Comparison of ENCODE assay signal across 14 cellular contexts in genomic region chr17:17175917-17176316, GRCh38. TPM values are rescaled to one million over a fixed set of nuclear protein-coding genes. Genes with fewer than 3 reads are reported as not detected.
DNase-seq lines count a peak whose midpoint lies in the region; ATAC-seq and TF ChIP-seq lines count a peak whose summit lies in the region.
"Had no signal": no experiment of that assay in that cellular context is flagged by ENCODE, and none has a peak within 500 bp of the region (broad histone marks: within the 10 kb centered on the region; RNA-seq: fewer than 3 reads in every experiment).

No MANE protein-coding gene starts in this region.

- DNase-seq in activated CD4-positive, alpha-beta T cell treated with anti-CD3 and anti-CD28 coated beads for 36 hours = peak; percentile 40
- DNase-seq in activated CD4-positive, alpha-beta T cell treated with anti-CD3 and anti-CD28 coated beads, Interleukin-2, amount 50 U/mL, for 48 hours = no peak
- peak; percentile 40 for DNase-seq in activated CD4-positive, alpha-beta memory T cell treated with anti-CD3 and anti-CD28 coated beads, Interleukin-2, amount 10 ng/mL, durations not matched to agents 7 days and 5 days
- DNase-seq in natural killer cell treated with Interleukin-12 subunit alpha and Interleukin-12 subunit beta and Interleukin-15 and Interleukin-18, amount 100 ng/mL, for 72 hours (ENCODE audit: low spot score) = no peak
- DNase-seq in H9 (no peak), HPDE6-E6E7 (ENCODE audit: extremely low spot score) (no peak), NCI-H146 (lab: John Stamatoyannopoulos, UW) (no peak)
- DNase-seq: aorta, dorsolateral prefrontal cortex, IMR-90, NCI-H1417, NCI-H510A treated with DMSO at 0.1 percent for 48 hours had no signal

- no peaks in the 10 kb centered on the region for H3K9me3 Mint-ChIP-seq in activated CD4-positive, alpha-beta T cell treated with anti-CD3 and anti-CD28 coated beads for 36 hours (ENCODE audit: low read depth)
- H3K9me3 Mint-ChIP-seq in activated CD4-positive, alpha-beta memory T cell treated with anti-CD3 and anti-CD28 coated beads, Interleukin-2, amount 10 ng/mL, durations not matched to agents 7 days and 5 days = no peaks in the 10 kb centered on the region
- H3K9me3 Mint-ChIP-seq in natural killer cell treated with Interleukin-12 subunit alpha and Interleukin-12 subunit beta and Interleukin-15 and Interleukin-18, amount 100 ng/mL, for 72 hours = no peaks in the 10 kb centered on the region
- no peaks in the 10 kb centered on the region for H3K9me3 Mint-ChIP-seq in H9

- TF ChIP-seq CTCF in H9 (conservative IDR thresholded peaks at IDR 0.05) = no peak

- no peaks in the 10 kb centered on the region for H3K4me1 ChIP-seq in H9 (ENCODE audit: insufficient read depth, low read length)

- no CpG with 5 or more reads among the region's 12 CpGs for WGBS in H9 (ENCODE audit: extremely low coverage, insufficient read length, low lambda C conversion rate)

- no peak overlapping the region for H2BK20ac ChIP-seq in H9 (ENCODE audit: low read depth, low read length, poor library complexity, severe bottlenecking)

- H3K4me3 Mint-ChIP-seq in activated CD4-positive, alpha-beta T cell treated with anti-CD3 and anti-CD28 coated beads for 36 hours = peak overlapping the region; percentile 47
- H3K4me3 Mint-ChIP-seq in activated CD4-positive, alpha-beta memory T cell treated with anti-CD3 and anti-CD28 coated beads, Interleukin-2, amount 10 ng/mL, durations not matched to agents 7 days and 5 days = peak overlapping the region; percentile 62
- H3K4me3 Mint-ChIP-seq in natural killer cell treated with Interleukin-12 subunit alpha and Interleukin-12 subunit beta and Interleukin-15 and Interleukin-18, amount 100 ng/mL, for 72 hours = no peak overlapping the region
- no peak overlapping the region for H3K4me3 Mint-ChIP-seq in H9

- no peaks in the 10 kb centered on the region for H3K9me3 ChIP-seq in H9 (ENCODE audit: control insufficient read depth, low read depth, low read length)

- ATAC-seq in activated CD4-positive, alpha-beta T cell treated with anti-CD3 and anti-CD28 coated beads for 36 hours = peak; percentile 25
- ATAC-seq in HG03066 (IDR thresholded peaks at IDR 0.05; ENCODE audit: low read depth, unreplicated experiment) = peak; percentile 40
- ATAC-seq in natural killer cell treated with Interleukin-12 subunit alpha and Interleukin-12 subunit beta and Interleukin-15 and Interleukin-18, amount 100 ng/mL, for 72 hours = no peak

- H3K27ac ChIP-seq in H9 (ENCODE audit: insufficient read length, low read depth, low read length) = no peak overlapping the region
- H3K27ac ChIP-seq: 22Rv1 had no signal

- H2AFZ ChIP-seq in H9 (ENCODE audit: low read length) = no peak overlapping the region

- no peak overlapping the region for H2BK5ac ChIP-seq in H9 (ENCODE audit: insufficient read length, low read length)

- no peaks in the 10 kb centered on the region for H4K20me1 ChIP-seq in H9 (ENCODE audit: control insufficient read depth, insufficient read depth, insufficient read length)

- H2BK12ac ChIP-seq in H9 (ENCODE audit: insufficient read length, low read depth, low read length) = no peak overlapping the region

- H3K4me1 Mint-ChIP-seq in activated CD4-positive, alpha-beta T cell treated with anti-CD3 and anti-CD28 coated beads for 36 hours = peaks cover 80% of the 10 kb centered on the region
- H3K4me1 Mint-ChIP-seq in activated CD4-positive, alpha-beta memory T cell treated with anti-CD3 and anti-CD28 coated beads, Interleukin-2, amount 10 ng/mL, durations not matched to agents 7 days and 5 days = peaks cover 89% of the 10 kb centered on the region
- peaks cover 21 to 42% of the 10 kb centered on the region in 2 donors for H3K4me1 Mint-ChIP-seq in natural killer cell treated with Interleukin-12 subunit alpha and Interleukin-12 subunit beta and Interleukin-15 and Interleukin-18, amount 100 ng/mL, for 72 hours (ENCODE audit: low read depth in 2 of 2)
- H3K4me1 Mint-ChIP-seq in H9 = peaks cover 2 to 12% of the 10 kb centered on the region in 2 experiments; a peak in 2 of 4 replicates

- intact Hi-C loops in activated CD4-positive, alpha-beta T cell treated with anti-CD3 and anti-CD28 coated beads for 36 hours (cut with DNase I, micrococcal nuclease) = loop anchor here in 1 of 2 experiments (5.0 kb wide), 1 partner anchor 416 kb away; the partner anchor contains the start of gene PEMT

- no peaks in the 10 kb centered on the region for H3K27me3 Mint-ChIP-seq in activated CD4-positive, alpha-beta T cell treated with anti-CD3 and anti-CD28 coated beads for 36 hours
- H3K27me3 Mint-ChIP-seq in activated CD4-positive, alpha-beta memory T cell treated with anti-CD3 and anti-CD28 coated beads, Interleukin-2, amount 10 ng/mL, durations not matched to agents 7 days and 5 days = no peaks in the 10 kb centered on the region
- no peaks in the 10 kb centered on the region for H3K27me3 Mint-ChIP-seq in natural killer cell treated with Interleukin-12 subunit alpha and Interleukin-12 subunit beta and Interleukin-15 and Interleukin-18, amount 100 ng/mL, for 72 hours
- H3K27me3 Mint-ChIP-seq in H9 (ENCODE audit: low read depth) = no peaks in the 10 kb centered on the region

- H3K14ac ChIP-seq in H9 (ENCODE audit: insufficient read depth, low read length) = no peak overlapping the region

- H3K79me2 ChIP-seq in H9 (ENCODE audit: insufficient read depth, low read length) = no peaks in the 10 kb centered on the region

- no peak overlapping the region for H3K4ac ChIP-seq in H9 (ENCODE audit: low read depth, low read length)

- no peak overlapping the region for H4K91ac ChIP-seq in H9 (ENCODE audit: insufficient read length, low read depth, low read length)

- H4K5ac ChIP-seq in H9 (ENCODE audit: insufficient read length, low read depth, low read length) = no peak overlapping the region

- no peak overlapping the region for H3T11ph ChIP-seq in H9 (ENCODE audit: low read length)

- POLR2A ChIA-PET in activated CD4-positive, alpha-beta T cell treated with anti-CD3 and anti-CD28 coated beads for 36 hours (lab: Charles Lee) = interaction anchor here (0.5 kb wide), 1 partner anchor 39 kb away, joined by 3 read pairs; no protein-coding TSS in a partner anchor
- POLR2A ChIA-PET in activated CD4-positive, alpha-beta memory T cell treated with anti-CD3 and anti-CD28 coated beads, Interleukin-2, amount 10 ng/mL, durations not matched to agents 7 days and 5 days (lab: Charles Lee) = interaction anchor here (1.0 to 6.9 kb wide), 11 partner anchors 9 to 105 kb away, joined by 3 to 38 read pairs (median 6); partner anchors contain the start of genes COPS3 and FLCN

- no peak overlapping the region for H3K23ac ChIP-seq in H9 (ENCODE audit: insufficient read length, low read depth, low read length)

- no peaks in the 10 kb centered on the region for H3K27me3 ChIP-seq in H9 (ENCODE audit: insufficient read depth, low read length)
- H3K27me3 ChIP-seq: dorsolateral prefrontal cortex had no signal

- no peak overlapping the region for H3K4me2 ChIP-seq in H9 (ENCODE audit: insufficient read depth, insufficient read length, low read length)

- H3K56ac ChIP-seq in H9 (ENCODE audit: insufficient read length, low read depth, low read length) = no peak overlapping the region

- no peak overlapping the region for H3K9ac ChIP-seq in H9 (ENCODE audit: extremely low read depth, insufficient read length, low read length)

- H2BK15ac ChIP-seq in H9 (ENCODE audit: low read depth, low read length) = no peak overlapping the region

- no peak overlapping the region for H4K8ac ChIP-seq in H9 (replicated peaks; ENCODE audit: insufficient read length, low read depth, low read length)

- H2BK120ac ChIP-seq in H9 (ENCODE audit: low read depth, low read length, poor library complexity, severe bottlenecking) = no peak overlapping the region

- no peaks in the 10 kb centered on the region for H3K79me1 ChIP-seq in H9 (ENCODE audit: insufficient read depth, low read depth, low read length, poor library complexity, severe bottlenecking)

- peak overlapping the region; percentile 85 for H3K27ac Mint-ChIP-seq in activated CD4-positive, alpha-beta T cell treated with anti-CD3 and anti-CD28 coated beads for 36 hours
- peak overlapping the region; percentile 97 for H3K27ac Mint-ChIP-seq in activated CD4-positive, alpha-beta memory T cell treated with anti-CD3 and anti-CD28 coated beads, Interleukin-2, amount 10 ng/mL, durations not matched to agents 7 days and 5 days
- H3K27ac Mint-ChIP-seq in natural killer cell treated with Interleukin-12 subunit alpha and Interleukin-12 subunit beta and Interleukin-15 and Interleukin-18, amount 100 ng/mL, for 72 hours = peak overlapping the region; percentile 55 to 70
- H3K27ac Mint-ChIP-seq in H9 = no peak overlapping the region; a peak in 1 of 7 replicates

- H3K23me2 ChIP-seq in H9 (ENCODE audit: insufficient read length, low read depth, low read length, poor library complexity, severe bottlenecking) = no peaks in the 10 kb centered on the region

- CTCF ChIA-PET in activated CD4-positive, alpha-beta T cell treated with anti-CD3 and anti-CD28 coated beads for 36 hours (lab: Charles Lee) = interaction anchor here (1.3 kb wide), 1 partner anchor 34 kb away, joined by 5 read pairs; no protein-coding TSS in a partner anchor
- CTCF ChIA-PET in activated CD4-positive, alpha-beta memory T cell treated with anti-CD3 and anti-CD28 coated beads, Interleukin-2, amount 10 ng/mL, durations not matched to agents 7 days and 5 days (lab: Charles Lee) = interaction anchor here (1.1 to 1.7 kb wide), 4 partner anchors 9 to 25 kb away, joined by 3 to 5 read pairs (median 4); no protein-coding TSS in a partner anchor

- H2AK5ac ChIP-seq in H9 (ENCODE audit: insufficient read length, low read length) = no peak overlapping the region

- H3K36me3 Mint-ChIP-seq in activated CD4-positive, alpha-beta T cell treated with anti-CD3 and anti-CD28 coated beads for 36 hours (ENCODE audit: low read depth) = peaks cover 45% of the 10 kb centered on the region
- H3K36me3 Mint-ChIP-seq in activated CD4-positive, alpha-beta memory T cell treated with anti-CD3 and anti-CD28 coated beads, Interleukin-2, amount 10 ng/mL, durations not matched to agents 7 days and 5 days (ENCODE audit: low read depth) = peaks cover 86% of the 10 kb centered on the region
- peaks cover 16% of the 10 kb centered on the region for H3K36me3 Mint-ChIP-seq in natural killer cell treated with Interleukin-12 subunit alpha and Interleukin-12 subunit beta and Interleukin-15 and Interleukin-18, amount 100 ng/mL, for 72 hours
- peaks cover 29 to 81% (median 60%) of the 10 kb centered on the region in 3 experiments; a peak in 6 of 7 replicates for H3K36me3 Mint-ChIP-seq in H9 (ENCODE audit: insufficient read depth in 1 of 3, low read depth in 3 of 3)

- no peak overlapping the region for H3K18ac ChIP-seq in H9 (ENCODE audit: insufficient read length, low read depth, low read length)

RNA-seq across cellular contexts. Expression of gene PLD6, which starts 30.2 kb away (rescaled TPM):
- total RNA-seq in activated CD4-positive, alpha-beta T cell treated with anti-CD3 and anti-CD28 coated beads for 36 hours = 1 to 10 TPM; 8.3 to 9.9 TPM
- 1 to 10 TPM; 6.3 to 6.6 TPM for total RNA-seq in activated CD4-positive, alpha-beta memory T cell treated with anti-CD3 and anti-CD28 coated beads, Interleukin-2, amount 10 ng/mL, durations not matched to agents 7 days and 5 days
- 10 to 100 TPM in 1 of 2 donors, 1 to 10 TPM in 1; 3.4 to 18.2 TPM for total RNA-seq in natural killer cell treated with Interleukin-12 subunit alpha and Interleukin-12 subunit beta and Interleukin-15 and Interleukin-18, amount 100 ng/mL, for 72 hours
- total RNA-seq in H9 (2021) = 0.09 TPM in 1 of 2 replicates, not detected in the other

Comparison
In these comparisons a context has a peak if more than half of its experiments do, and no peak if none do; other contexts are left out.
1. DNase-seq: peak in activated CD4-positive, alpha-beta T cell treated with anti-CD3 and anti-CD28 coated beads for 36 hours (single experiment) and activated CD4-positive, alpha-beta memory T cell treated with anti-CD3 and anti-CD28 coated beads, Interleukin-2, amount 10 ng/mL, durations not matched to agents 7 days and 5 days (single experiment); none in activated CD4-positive, alpha-beta T cell treated with anti-CD3 and anti-CD28 coated beads, Interleukin-2, amount 50 U/mL, for 48 hours (0 of 2), natural killer cell treated with Interleukin-12 subunit alpha and Interleukin-12 subunit beta and Interleukin-15 and Interleukin-18, amount 100 ng/mL, for 72 hours (single experiment), H9 (single experiment), HPDE6-E6E7 (single experiment) and NCI-H146 (single experiment).
2. ATAC-seq: peak in activated CD4-positive, alpha-beta T cell treated with anti-CD3 and anti-CD28 coated beads for 36 hours (single experiment) and HG03066 (single experiment); none in natural killer cell treated with Interleukin-12 subunit alpha and Interleukin-12 subunit beta and Interleukin-15 and Interleukin-18, amount 100 ng/mL, for 72 hours (0 of 2).
3. H3K27ac Mint-ChIP-seq: peak in activated CD4-positive, alpha-beta T cell treated with anti-CD3 and anti-CD28 coated beads for 36 hours (single experiment), activated CD4-positive, alpha-beta memory T cell treated with anti-CD3 and anti-CD28 coated beads, Interleukin-2, amount 10 ng/mL, durations not matched to agents 7 days and 5 days (single experiment) and natural killer cell treated with Interleukin-12 subunit alpha and Interleukin-12 subunit beta and Interleukin-15 and Interleukin-18, amount 100 ng/mL, for 72 hours (2 of 2); none in H9 (0 of 3).
4. H3K4me3 Mint-ChIP-seq: peak in activated CD4-positive, alpha-beta T cell treated with anti-CD3 and anti-CD28 coated beads for 36 hours (single experiment) and activated CD4-positive, alpha-beta memory T cell treated with anti-CD3 and anti-CD28 coated beads, Interleukin-2, amount 10 ng/mL, durations not matched to agents 7 days and 5 days (single experiment); none in natural killer cell treated with Interleukin-12 subunit alpha and Interleukin-12 subunit beta and Interleukin-15 and Interleukin-18, amount 100 ng/mL, for 72 hours (single experiment) and H9 (0 of 2).